14 cellular contexts compared by ENCODE assay signal in genomic region chr14:68082698-68083291, GRCh38.
"Had no signal": no experiment of that assay in that cellular context is flagged by ENCODE, and none has a peak within 500 bp of the region (broad histone marks: within the 10 kb centered on the region; RNA-seq: fewer than 3 reads in every experiment).

No MANE protein-coding gene starts in this region.

- H3K4me3 ChIP-seq: gastrocnemius medialis, heart left ventricle, left lung, suprapubic skin, transverse colon had no signal

- DNase-seq: activated CD4-positive, alpha-beta T cell treated with anti-CD3 and anti-CD28 coated beads, Interleukin-2, amount 50 U/mL, for 4 hours; activated CD4-positive, CD25-positive, alpha-beta regulatory T cell treated with anti-CD3 and anti-CD28 coated beads, Interleukin-2, amount 50 U/mL, for 72 hours; activated gamma-delta T cell treated with Interleukin-2 at 50 U/mL for 16 hours; caudate nucleus; gastrocnemius medialis; heart left ventricle; left lung; mammary epithelial cell; stimulated activated naive CD8-positive, alpha-beta T cell treated with anti-CD3 and anti-CD28 coated beads, Interleukin-15, amount 100 ng/mL, for 72 hours; transverse colon had no signal

- H3K27ac Mint-ChIP-seq: activated naive CD8-positive, alpha-beta T cell; activated T-helper 1 cell treated with anti-CD3 and anti-CD28 coated beads, Interleukin-12 subunit alpha, Interleukin-12 subunit beta, Interleukin-2, Interleukin-4 antibody, amounts not matched to agents 30 ng/mL and 10 ng/mL and 1 ng/mL, durations not matched to agents 14 hours and 24 hours and 36 hours; stimulated activated naive CD8-positive, alpha-beta T cell treated with anti-CD3 and anti-CD28 coated beads, Interleukin-15, amount 100 ng/mL, for 72 hours had no signal

- H3K27me3 Mint-ChIP-seq: activated naive CD8-positive, alpha-beta T cell; stimulated activated naive CD8-positive, alpha-beta T cell treated with anti-CD3 and anti-CD28 coated beads, Interleukin-15, amount 100 ng/mL, for 72 hours had no signal

- H3K36me3 Mint-ChIP-seq: activated naive CD8-positive, alpha-beta T cell had no signal

- H3K9me3 ChIP-seq: gastrocnemius medialis, heart left ventricle, left lung, suprapubic skin, transverse colon had no signal

- H3K4me3 Mint-ChIP-seq: activated naive CD8-positive, alpha-beta T cell; activated T-helper 1 cell treated with anti-CD3 and anti-CD28 coated beads, Interleukin-12 subunit alpha, Interleukin-12 subunit beta, Interleukin-2, Interleukin-4 antibody, amounts not matched to agents 30 ng/mL and 10 ng/mL and 1 ng/mL, durations not matched to agents 14 hours and 24 hours and 36 hours; neural crest cell; stimulated activated naive CD8-positive, alpha-beta T cell treated with anti-CD3 and anti-CD28 coated beads, Interleukin-15, amount 100 ng/mL, for 72 hours had no signal

- H3K27me3 ChIP-seq: gastrocnemius medialis, heart left ventricle, left lung, suprapubic skin, transverse colon had no signal

- H3K4me1 ChIP-seq: gastrocnemius medialis, heart left ventricle, suprapubic skin had no signal

- H3K27ac ChIP-seq: gastrocnemius medialis, heart left ventricle, left lung, suprapubic skin, transverse colon had no signal

- H3K36me3 ChIP-seq: gastrocnemius medialis, heart left ventricle, left lung, suprapubic skin, transverse colon had no signal

- H3K9me3 Mint-ChIP-seq: activated T-helper 1 cell treated with anti-CD3 and anti-CD28 coated beads, Interleukin-12 subunit alpha, Interleukin-12 subunit beta, Interleukin-2, Interleukin-4 antibody, amounts not matched to agents 30 ng/mL and 10 ng/mL and 1 ng/mL, durations not matched to agents 14 hours and 24 hours and 36 hours; neural crest cell had no signal

- ATAC-seq: gastrocnemius medialis; heart left ventricle; left lung; stimulated activated naive CD8-positive, alpha-beta T cell treated with anti-CD3 and anti-CD28 coated beads, Interleukin-15, amount 100 ng/mL, for 72 hours had no signal
